Comparison of ENCODE assay signal across 8 cellular contexts in the genomic region with DNA sequence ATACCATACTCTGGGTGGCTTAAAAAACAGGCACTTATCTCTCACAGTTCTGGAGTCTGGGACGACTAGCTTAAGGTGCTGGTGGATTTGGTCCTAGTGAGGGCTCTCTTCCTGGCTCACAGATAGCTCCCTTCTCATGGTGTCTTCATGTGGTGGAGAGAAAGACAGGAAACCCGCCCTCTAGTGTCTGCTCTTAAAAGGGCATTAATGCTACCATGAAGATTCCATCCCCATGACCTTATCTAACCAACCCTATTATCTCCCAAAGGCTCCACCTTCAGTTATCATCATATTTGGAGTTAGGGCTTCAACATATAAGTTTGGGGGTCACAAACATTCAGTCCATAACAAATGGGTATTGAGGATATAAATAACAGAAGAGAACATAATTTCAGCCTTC.
DNase-seq lines count a peak whose midpoint lies in the region; ATAC-seq and TF ChIP-seq lines count a peak whose summit lies in the region.

No MANE protein-coding gene starts in this region.

- H4K20me1 ChIP-seq in osteoblast (ENCODE audit: insufficient read depth, low read length) = no peaks in the 10 kb centered on the region

- H3K4me1 Mint-ChIP-seq in glutamatergic neuron (ENCODE audit: low read depth, unreplicated experiment) (no peaks in the 10 kb centered on the region), T-helper 17 cell (no peaks in the 10 kb centered on the region)
- no peaks in the 10 kb centered on the region for H3K4me1 Mint-ChIP-seq in activated T-helper 2 cell treated with anti-CD3 and anti-CD28 coated beads, Interferon-gamma antibody, Interleukin-2, Interleukin-4, amounts not matched to agents 10 μg/mL and 5 μg/mL and 100 μg/mL, durations not matched to agents 14 hours and 24 hours and 36 hours (ENCODE audit: low read depth)

- H2AFZ ChIP-seq in osteoblast (ENCODE audit: low read length) = no peak overlapping the region

- TF ChIP-seq CTCF in glutamatergic neuron (IDR thresholded peaks at IDR 0.05; ENCODE audit: partially characterized antibody, unreplicated experiment) (peak; percentile 49), osteoblast (IDR thresholded peaks at IDR 0.05; ENCODE audit: extremely low read depth, low read depth, low read length) (no peak)

- H3K79me2 ChIP-seq in osteoblast (ENCODE audit: insufficient read depth, low read length) = no peaks in the 10 kb centered on the region

- H3K27me3 ChIP-seq in osteoblast (ENCODE audit: insufficient read depth, low read length) = no peaks in the 10 kb centered on the region

- no peak overlapping the region for H3K4me2 ChIP-seq in osteoblast (ENCODE audit: insufficient read depth, low read length)

- no peaks in the 10 kb centered on the region for H3K4me1 ChIP-seq in osteoblast (ENCODE audit: insufficient read depth, low read length)

- no peaks in the 10 kb centered on the region for H3K36me3 Mint-ChIP-seq in glutamatergic neuron (ENCODE audit: unreplicated experiment)
- H3K36me3 Mint-ChIP-seq in activated T-helper 2 cell treated with anti-CD3 and anti-CD28 coated beads, Interferon-gamma antibody, Interleukin-2, Interleukin-4, amounts not matched to agents 10 μg/mL and 5 μg/mL and 100 μg/mL, durations not matched to agents 14 hours and 24 hours and 36 hours (ENCODE audit: low read depth) = no peaks in the 10 kb centered on the region
- no peaks in the 10 kb centered on the region for H3K36me3 Mint-ChIP-seq in T-helper 17 cell (ENCODE audit: low read depth)

- peaks cover 6% of the 10 kb centered on the region for H3K9me3 ChIP-seq in osteoblast (ENCODE audit: low read depth, low read length)
- H3K9me3 ChIP-seq in T-helper 17 cell (ENCODE audit: control insufficient read depth, low read length, poor library complexity, severe bottlenecking) = peaks cover 2% of the 10 kb centered on the region

- no peaks in the 10 kb centered on the region for H3K27me3 Mint-ChIP-seq in glutamatergic neuron (ENCODE audit: unreplicated experiment)
- H3K27me3 Mint-ChIP-seq in activated T-helper 2 cell treated with anti-CD3 and anti-CD28 coated beads, Interferon-gamma antibody, Interleukin-2, Interleukin-4, amounts not matched to agents 10 μg/mL and 5 μg/mL and 100 μg/mL, durations not matched to agents 14 hours and 24 hours and 36 hours (ENCODE audit: low read depth) = no peaks in the 10 kb centered on the region
- no peaks in the 10 kb centered on the region for H3K27me3 Mint-ChIP-seq in T-helper 17 cell

- H3K27ac Mint-ChIP-seq in glutamatergic neuron (ENCODE audit: unreplicated experiment) (no peak overlapping the region), T-helper 17 cell (no peak overlapping the region)
- H3K27ac Mint-ChIP-seq in activated T-helper 2 cell treated with anti-CD3 and anti-CD28 coated beads, Interferon-gamma antibody, Interleukin-2, Interleukin-4, amounts not matched to agents 10 μg/mL and 5 μg/mL and 100 μg/mL, durations not matched to agents 14 hours and 24 hours and 36 hours = no peak overlapping the region

- H3K9me3 Mint-ChIP-seq in glutamatergic neuron (ENCODE audit: unreplicated experiment) = no peaks in the 10 kb centered on the region
- H3K9me3 Mint-ChIP-seq in activated T-helper 2 cell treated with anti-CD3 and anti-CD28 coated beads, Interferon-gamma antibody, Interleukin-2, Interleukin-4, amounts not matched to agents 10 μg/mL and 5 μg/mL and 100 μg/mL, durations not matched to agents 14 hours and 24 hours and 36 hours = no peaks in the 10 kb centered on the region

- no peak overlapping the region for H3K27ac ChIP-seq in osteoblast (ENCODE audit: low read depth, low read length)

- DNase-seq in ELR (ENCODE audit: low read depth) = peak; percentile 37
- peak; percentile 25 for DNase-seq in HCEC 1CT
- peak; percentile 28 for DNase-seq in NCI-H748 (lab: John Stamatoyannopoulos, UW; ENCODE audit: unreplicated experiment)
- no peak for DNase-seq in glutamatergic neuron
- DNase-seq in activated T-helper 2 cell treated with anti-CD3 and anti-CD28 coated beads, Interferon-gamma antibody, Interleukin-2, Interleukin-4, amounts not matched to agents 10 μg/mL and 5 μg/mL and 100 μg/mL, durations not matched to agents 14 hours and 24 hours and 36 hours (ENCODE audit: low spot score) = no peak
- DNase-seq in osteoblast (ENCODE audit: insufficient read length, low spot score, missing footprints) = no peak
- no peak for DNase-seq in T-helper 17 cell

- intact Hi-C loops in activated T-helper 2 cell treated with anti-CD3 and anti-CD28 coated beads, Interferon-gamma antibody, Interleukin-2, Interleukin-4, amounts not matched to agents 10 μg/mL and 5 μg/mL and 100 μg/mL, durations not matched to agents 14 hours and 24 hours and 36 hours (cut with micrococcal nuclease) = no loop called here

- no peak overlapping the region for H3K4me3 ChIP-seq in osteoblast (ENCODE audit: insufficient read depth, low read length)

- ATAC-seq in HG03571 (IDR thresholded peaks at IDR 0.05; ENCODE audit: unreplicated experiment) (no peak), T-helper 17 cell (no peak)

- H3K4me3 Mint-ChIP-seq in glutamatergic neuron (ENCODE audit: unreplicated experiment) (no peak overlapping the region), T-helper 17 cell (no peak overlapping the region)
- no peak overlapping the region for H3K4me3 Mint-ChIP-seq in activated T-helper 2 cell treated with anti-CD3 and anti-CD28 coated beads, Interferon-gamma antibody, Interleukin-2, Interleukin-4, amounts not matched to agents 10 μg/mL and 5 μg/mL and 100 μg/mL, durations not matched to agents 14 hours and 24 hours and 36 hours (ENCODE audit: low read depth)

- H3K36me3 ChIP-seq in osteoblast (ENCODE audit: insufficient read depth, low read length) = no peaks in the 10 kb centered on the region

Comparison
In these comparisons a context has a peak if more than half of its experiments do, and no peak if none do; other contexts are left out.
1. DNase-seq: peak in ELR (single experiment), HCEC 1CT (single experiment) and NCI-H748 (single experiment); none in glutamatergic neuron (single experiment), activated T-helper 2 cell treated with anti-CD3 and anti-CD28 coated beads, Interferon-gamma antibody, Interleukin-2, Interleukin-4, amounts not matched to agents 10 μg/mL and 5 μg/mL and 100 μg/mL, durations not matched to agents 14 hours and 24 hours and 36 hours (single experiment), osteoblast (single experiment) and T-helper 17 cell (0 of 3).